In the genomic region with DNA sequence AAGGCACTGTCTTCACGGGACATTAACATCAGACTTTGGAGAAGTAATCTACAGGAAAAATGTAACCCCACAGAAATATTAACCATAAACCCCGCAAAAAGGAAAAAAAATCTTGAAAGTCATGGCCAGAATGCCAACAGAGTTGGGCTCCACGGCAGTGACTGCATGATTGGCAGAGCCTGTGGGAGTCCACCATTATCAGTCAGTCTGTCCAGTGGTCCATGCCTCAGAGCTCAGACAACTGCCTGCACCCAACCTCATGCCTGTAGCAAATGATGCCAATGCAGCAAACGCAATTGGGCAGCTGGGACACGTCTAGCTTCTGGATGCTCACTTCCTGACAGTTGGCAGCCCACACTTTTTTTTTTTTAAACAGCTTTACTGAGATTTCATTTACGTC, we compare ENCODE assay signal across 27 cellular contexts.
"Had no signal": no experiment of that assay in that cellular context is flagged by ENCODE, and none has a peak within 500 bp of the region (broad histone marks: within the 10 kb centered on the region; RNA-seq: fewer than 3 reads in every experiment).

No MANE protein-coding gene starts in this region.

- H3K27me3 ChIP-seq: ascending aorta, body of pancreas, Peyer's patch, SJCRH30 had no signal

- FAIRE-seq: bronchial epithelial cell had no signal

- H3K4me1 ChIP-seq: ascending aorta, body of pancreas, Peyer's patch, SJCRH30 had no signal

- H3K4me3 ChIP-seq: ascending aorta, body of pancreas, Peyer's patch, SJCRH30 had no signal

- H3K4me2 ChIP-seq: SK-N-SH had no signal

- DNase-seq: activated CD4-positive, alpha-beta memory T cell treated with anti-CD3 and anti-CD28 coated beads for 36 hours; activated CD4-positive, alpha-beta T cell treated with anti-CD3 and anti-CD28 coated beads, Interleukin-2, amount 10 ng/mL, durations not matched to agents 7 days and 5 days; activated CD4-positive, CD25-positive, alpha-beta regulatory T cell; activated CD8-positive, alpha-beta memory T cell treated with anti-CD3 and anti-CD28 coated beads for 24 hours; activated effector memory CD4-positive, alpha-beta T cell treated with anti-CD3 and anti-CD28 coated beads, Interleukin-2, amount 50 U/mL, for 16 hours; activated naive CD4-positive, alpha-beta T cell treated with Interleukin-2 at 50 U/mL for 16 hours; activated naive CD8-positive, alpha-beta T cell treated with anti-CD3 and anti-CD28 coated beads, Interleukin-2, amount 50 U/mL, for 24 hours; activated T-cell treated with anti-CD3 and anti-CD28 coated beads, Interleukin-2, amount 50 U/mL, for 4 hours; amniotic stem cell; body of pancreas; central memory CD4-positive, alpha-beta T cell; Kasumi-1; NCI-H1048; NCI-H146; NCI-H2081 treated with DMSO at 0.1 percent for 48 hours; NCI-H526; OCI-M1; Peyer's patch; Right ventricle myocardium superior; SJCRH30; SK-N-SH; T-helper 1 cell had no signal

- H3K9ac ChIP-seq: SK-N-SH had no signal

- ATAC-seq: activated naive CD4-positive, alpha-beta T cell treated with anti-CD3 and anti-CD28 coated beads, Interleukin-2, amount 50 U/mL, for 72 hours; activated naive CD8-positive, alpha-beta T cell treated with anti-CD3 and anti-CD28 coated beads, Interleukin-2, amount 50 U/mL, for 24 hours; activated T-cell treated with anti-CD3 and anti-CD28 coated beads, Interleukin-2, amount 50 U/mL, for 4 hours; body of pancreas had no signal

- H3K9me3 ChIP-seq: ascending aorta, body of pancreas, Peyer's patch, SK-N-SH had no signal

- H3K27ac ChIP-seq: ascending aorta, body of pancreas, Peyer's patch, RWPE1, SJCRH30, VCaP had no signal

- H3K36me3 ChIP-seq: ascending aorta, Peyer's patch, SJCRH30 had no signal
